ENCODE assay signal across 26 cellular contexts in genomic region chr16:52450241-52450640, GRCh38.
"Had no signal": no experiment of that assay in that cellular context is flagged by ENCODE, and none has a peak within 500 bp of the region (broad histone marks: within the 10 kb centered on the region; RNA-seq: fewer than 3 reads in every experiment).

No MANE protein-coding gene starts in this region.

- H3K27ac ChIP-seq: neutrophil, pancreas, psoas muscle, right lobe of liver, sigmoid colon, stomach, thoracic aorta, thyroid gland, tibial nerve, upper lobe of right lung, vagina had no signal

- H3K9me3 ChIP-seq: neutrophil, pancreas, psoas muscle, right lobe of liver, sigmoid colon, stomach, thoracic aorta, thyroid gland, tibial nerve, upper lobe of right lung, vagina had no signal

- ATAC-seq: naive thymus-derived CD4-positive, alpha-beta T cell; natural killer cell; pancreas; psoas muscle; right cardiac atrium; right lobe of liver; stimulated activated effector memory CD8-positive, alpha-beta T cell treated with anti-CD3 and anti-CD28 coated beads, Interleukin-12 subunit alpha, Interleukin-12 subunit beta, amount 100 ng/mL, for 72 hours; stimulated activated naive B cell treated with anti-CD40 and anti-IgM and Interleukin-4, amounts not matched to agents 10 μg/mL and 1 μg/mL and 100 μg/mL, for 72 hours; upper lobe of right lung had no signal

- H3K9me3 Mint-ChIP-seq: nephron; stimulated activated naive B cell treated with anti-CD40 and anti-IgM and Interleukin-4, amounts not matched to agents 10 μg/mL and 1 μg/mL and 100 μg/mL, for 72 hours; stimulated activated naive CD8-positive, alpha-beta T cell treated with anti-CD3 and anti-CD28 coated beads, Interleukin-15, Interleukin-2, amounts not matched to agents 100 ng/mL and 50 ng/mL, for 24 hours; type B pancreatic cell had no signal

- H3K36me3 ChIP-seq: neutrophil, pancreas, sigmoid colon, thoracic aorta, thyroid gland, tibial nerve, upper lobe of right lung, vagina had no signal

- H3K4me1 ChIP-seq: pancreas, psoas muscle, right lobe of liver, thyroid gland, tibial nerve, upper lobe of right lung, vagina had no signal

- H3K36me3 Mint-ChIP-seq: naive thymus-derived CD4-positive, alpha-beta T cell; natural killer cell; stimulated activated effector memory CD8-positive, alpha-beta T cell treated with anti-CD3 and anti-CD28 coated beads, Interleukin-12 subunit alpha, Interleukin-12 subunit beta, amount 100 ng/mL, for 72 hours; stimulated activated naive B cell treated with anti-CD40 and anti-IgM and Interleukin-4, amounts not matched to agents 10 μg/mL and 1 μg/mL and 100 μg/mL, for 72 hours had no signal

- H3K27ac Mint-ChIP-seq: naive thymus-derived CD4-positive, alpha-beta T cell; natural killer cell; nephron; stimulated activated effector memory CD8-positive, alpha-beta T cell treated with anti-CD3 and anti-CD28 coated beads, Interleukin-12 subunit alpha, Interleukin-12 subunit beta, amount 100 ng/mL, for 72 hours; stimulated activated naive B cell treated with anti-CD40 and anti-IgM and Interleukin-4, amounts not matched to agents 10 μg/mL and 1 μg/mL and 100 μg/mL, for 72 hours; stimulated activated naive CD8-positive, alpha-beta T cell treated with anti-CD3 and anti-CD28 coated beads, Interleukin-15, Interleukin-2, amounts not matched to agents 100 ng/mL and 50 ng/mL, for 24 hours; type B pancreatic cell had no signal

- DNase-seq: naive thymus-derived CD4-positive, alpha-beta T cell; natural killer cell; nucleus accumbens; pancreas; psoas muscle; right cardiac atrium; right lobe of liver; sigmoid colon; small intestine; stimulated activated CD4-positive, alpha-beta T cell treated with anti-CD3 and anti-CD28 coated beads, Interleukin-15, amount 100 ng/mL, for 24 hours; stimulated activated CD4-positive, alpha-beta T cell treated with anti-CD3 and anti-CD28 coated beads, Interleukin-2, amount 100 ng/mL, for 24 hours; stimulated activated CD4-positive, alpha-beta T cell treated with anti-CD3 and anti-CD28 coated beads, Interleukin-2, amount 100 ng/mL, for 48 hours; stimulated activated CD4-positive, alpha-beta T cell treated with anti-CD3 and anti-CD28 coated beads, Interleukin-4, amount 100 ng/mL, for 24 hours; stimulated activated naive B cell treated with anti-CD40 and anti-IgM and Interleukin-4, amounts not matched to agents 10 μg/mL and 1 μg/mL and 100 μg/mL, for 72 hours; stimulated activated naive CD4-positive, alpha-beta T cell treated with Interleukin-2 at 50 U/mL for 16 hours; stomach; thyroid gland; upper lobe of right lung had no signal

- H3K27me3 Mint-ChIP-seq: naive thymus-derived CD4-positive, alpha-beta T cell; stimulated activated naive B cell treated with anti-CD40 and anti-IgM and Interleukin-4, amounts not matched to agents 10 μg/mL and 1 μg/mL and 100 μg/mL, for 72 hours; stimulated activated naive CD8-positive, alpha-beta T cell treated with anti-CD3 and anti-CD28 coated beads, Interleukin-15, Interleukin-2, amounts not matched to agents 100 ng/mL and 50 ng/mL, for 24 hours had no signal

- H3K27me3 ChIP-seq: neutrophil, pancreas, right lobe of liver, sigmoid colon, stomach, thyroid gland, tibial nerve, upper lobe of right lung, vagina had no signal

- H3K4me3 Mint-ChIP-seq: naive thymus-derived CD4-positive, alpha-beta T cell; natural killer cell; nephron; stimulated activated effector memory CD8-positive, alpha-beta T cell treated with anti-CD3 and anti-CD28 coated beads, Interleukin-12 subunit alpha, Interleukin-12 subunit beta, amount 100 ng/mL, for 72 hours; stimulated activated naive B cell treated with anti-CD40 and anti-IgM and Interleukin-4, amounts not matched to agents 10 μg/mL and 1 μg/mL and 100 μg/mL, for 72 hours; stimulated activated naive CD8-positive, alpha-beta T cell treated with anti-CD3 and anti-CD28 coated beads, Interleukin-15, Interleukin-2, amounts not matched to agents 100 ng/mL and 50 ng/mL, for 24 hours; type B pancreatic cell had no signal

- H3K4me1 Mint-ChIP-seq: naive thymus-derived CD4-positive, alpha-beta T cell; natural killer cell; stimulated activated effector memory CD8-positive, alpha-beta T cell treated with anti-CD3 and anti-CD28 coated beads, Interleukin-12 subunit alpha, Interleukin-12 subunit beta, amount 100 ng/mL, for 72 hours; stimulated activated naive B cell treated with anti-CD40 and anti-IgM and Interleukin-4, amounts not matched to agents 10 μg/mL and 1 μg/mL and 100 μg/mL, for 72 hours had no signal

- H3K4me3 ChIP-seq: pancreas, psoas muscle, right lobe of liver, sigmoid colon, stomach, thoracic aorta, thyroid gland, tibial nerve, upper lobe of right lung, vagina had no signal
